In the genomic region with DNA sequence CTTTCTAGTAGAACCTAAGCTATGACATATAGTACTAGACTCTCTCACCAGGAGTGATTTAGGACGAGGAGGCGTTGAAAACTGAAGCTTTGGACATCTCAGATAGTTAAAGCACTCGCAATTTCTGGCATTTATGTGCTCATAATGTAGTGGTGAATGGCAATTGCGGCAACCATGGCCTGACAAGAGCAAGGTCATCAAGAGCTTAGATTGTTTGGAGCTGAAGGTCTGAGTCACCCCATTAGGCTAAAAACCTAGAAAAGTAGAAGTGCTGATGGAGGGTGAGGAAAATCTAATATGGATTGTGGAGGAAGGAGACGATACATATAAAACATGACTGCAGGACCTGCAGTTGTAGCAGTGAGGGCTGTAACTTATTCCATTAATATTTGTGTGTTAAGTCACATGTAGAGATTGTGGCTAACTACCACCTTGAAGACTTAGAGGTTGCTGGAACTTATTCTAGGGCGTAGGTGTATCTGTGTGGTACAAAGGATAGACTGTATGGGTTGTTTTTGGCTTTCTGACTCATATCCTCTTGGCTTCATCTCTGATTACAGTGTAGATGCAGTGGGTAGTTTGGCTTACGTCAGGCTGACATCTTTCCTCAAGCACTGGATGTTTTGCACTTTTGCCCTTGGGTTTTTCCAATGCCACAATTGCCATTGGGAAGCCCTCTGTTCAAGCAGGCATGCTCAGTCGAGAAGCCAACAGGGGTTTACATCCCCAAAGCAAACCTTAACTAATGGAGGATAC, we compare ENCODE assay signal across 11 cellular contexts.
A peak's percentile ranks its signal among the peaks of the same experiment; 100 is the strongest.
DNase-seq lines count a peak whose midpoint lies in the region; ATAC-seq and TF ChIP-seq lines count a peak whose summit lies in the region.
"Had no signal": no experiment of that assay in that cellular context is flagged by ENCODE, and none has a peak within 500 bp of the region (broad histone marks: within the 10 kb centered on the region; RNA-seq: fewer than 3 reads in every experiment).

No MANE protein-coding gene starts in this region.

- no peaks in the 10 kb centered on the region for H3K9me2 ChIP-seq in PC-9 (ENCODE audit: insufficient read depth)

- H3K27me3 ChIP-seq in PC-9 (ENCODE audit: insufficient read depth, low read depth) (no peaks in the 10 kb centered on the region), psoas muscle (ENCODE audit: insufficient read depth in 3 of 3, low read length in 2 of 3) (no peaks in the 10 kb centered on the region), uterus (no peaks in the 10 kb centered on the region)
- H3K27me3 ChIP-seq: sigmoid colon had no signal

- no peaks in the 10 kb centered on the region; the same call in 1 of the 2 replicates for H3F3A ChIP-seq in PC-9 (ENCODE audit: insufficient read depth, low read depth)

- no peak overlapping the region for H3K4me3 ChIP-seq in PC-9
- H3K4me3 ChIP-seq in choroid plexus epithelial cell (ENCODE audit: low read depth, low read length): no peak overlapping the region
- no peak overlapping the region for H3K4me3 ChIP-seq in psoas muscle
- H3K4me3 ChIP-seq in uterus: no peak overlapping the region
- H3K4me3 ChIP-seq: sigmoid colon, thoracic aorta had no signal

- CTCF ChIA-PET in PC-9 (lab: Charles Lee): interaction anchor here (0.7 kb wide), 1 partner anchor 141 kb away, joined by 3 read pairs; no protein-coding TSS in a partner anchor

- no peaks in the 10 kb centered on the region for H4K20me1 ChIP-seq in PC-9 (ENCODE audit: insufficient read depth)

- TF ChIP-seq CTCF in PC-9 (conservative IDR thresholded peaks at IDR 0.05): no peak
- no peak for TF ChIP-seq CTCF in choroid plexus epithelial cell (conservative IDR thresholded peaks at IDR 0.05; ENCODE audit: low read depth, low read length)
- no peak for TF ChIP-seq CTCF in psoas muscle (IDR thresholded peaks at IDR 0.05)
- no peak for TF ChIP-seq CTCF in uterus (IDR thresholded peaks at IDR 0.05)

- no peaks in the 10 kb centered on the region for H3K79me2 ChIP-seq in PC-9 (ENCODE audit: low read depth)

- BruUV-seq in PC-9 (replicated peaks; lab: Mats Ljungman, UMichigan): no TSS peak

- WGBS in psoas muscle, 3 donors: 69 to 78% (median 75%) methylated on average over 8 of the region's 8 CpGs

- POLR2A ChIA-PET in PC-9 (lab: Charles Lee; ENCODE audit: unreplicated experiment): interaction anchor here (0.5 to 0.6 kb wide), 3 partner anchors 63 to 596 kb away, joined by 3 to 7 read pairs (median 5); no protein-coding TSS in a partner anchor

- H3K36me3 ChIP-seq in PC-9 (ENCODE audit: low read depth) (no peaks in the 10 kb centered on the region), psoas muscle (ENCODE audit: insufficient read depth in 1 of 2, low read depth in 1 of 2) (no peaks in the 10 kb centered on the region), uterus (no peaks in the 10 kb centered on the region)
- H3K36me3 ChIP-seq: sigmoid colon, thoracic aorta had no signal

- peak in 3 of 4 donors; percentile 57 to 77 (median 57) for ATAC-seq in psoas muscle
- no peak for ATAC-seq in HG03520 (IDR thresholded peaks at IDR 0.05; ENCODE audit: unreplicated experiment)

- DNase-seq in GM03348 (ENCODE audit: low spot score) (peak; percentile 23), PC-9 (peak in 1 of 2 experiments; percentile 11), choroid plexus epithelial cell (ENCODE audit: low read depth) (peak; percentile 96), psoas muscle (no peak), NCI-H1092 treated with DMSO at 0.1 percent for 48 hours (lab: John Stamatoyannopoulos, UW) (no peak), DMS79 treated with DMSO at 0.1 percent for 48 hours (lab: John Stamatoyannopoulos, UW) (no peak), uterus (no peak)
- DNase-seq: GF-D8, sigmoid colon had no signal

- TF ChIP-seq POLR2A in uterus (IDR thresholded peaks at IDR 0.05): no peak

- H3K9me3 ChIP-seq in PC-9 (ENCODE audit: insufficient read depth, low read depth) (no peaks in the 10 kb centered on the region; the same call in none of the 2 replicates), psoas muscle (no peaks in the 10 kb centered on the region), uterus (no peaks in the 10 kb centered on the region)
- H3K9me3 ChIP-seq: sigmoid colon, thoracic aorta had no signal

- H3K4me1 ChIP-seq in PC-9 (replicated peaks; ENCODE audit: insufficient read depth) (peaks cover 14% of the 10 kb centered on the region), psoas muscle (no peaks in the 10 kb centered on the region), uterus (no peaks in the 10 kb centered on the region)
- H3K4me1 ChIP-seq: sigmoid colon had no signal

- 0 out of 2 replicates have a peak overlapping the region, but pooled peaks have one; percentile 43 for H2AFZ ChIP-seq in PC-9

- peak overlapping the region; percentile 37; the same call in 1 of the 2 replicates for H3K27ac ChIP-seq in PC-9
- H3K27ac ChIP-seq in psoas muscle: no peak overlapping the region
- H3K27ac ChIP-seq in uterus: no peak overlapping the region
- H3K27ac ChIP-seq: sigmoid colon, thoracic aorta had no signal

- intact Hi-C loops in PC-9 (cut with micrococcal nuclease; ENCODE audit: unreplicated experiment) (no loop called here), psoas muscle (cut with DNase I) (no loop called here), uterus (cut with DNase I; ENCODE audit: low total_unique reads) (no loop called here)

- no peak overlapping the region for H3K4me2 ChIP-seq in PC-9

Comparison
In these comparisons a context has a peak if more than half of its experiments do, and no peak if none do; other contexts are left out.
1. DNase-seq: peak in GM03348 (single experiment) and choroid plexus epithelial cell (single experiment); none in psoas muscle (0 of 2), NCI-H1092 treated with DMSO at 0.1 percent for 48 hours (single experiment), DMS79 treated with DMSO at 0.1 percent for 48 hours (single experiment) and uterus (0 of 2).